1 cellular context compared by ENCODE assay signal in the genomic region with DNA sequence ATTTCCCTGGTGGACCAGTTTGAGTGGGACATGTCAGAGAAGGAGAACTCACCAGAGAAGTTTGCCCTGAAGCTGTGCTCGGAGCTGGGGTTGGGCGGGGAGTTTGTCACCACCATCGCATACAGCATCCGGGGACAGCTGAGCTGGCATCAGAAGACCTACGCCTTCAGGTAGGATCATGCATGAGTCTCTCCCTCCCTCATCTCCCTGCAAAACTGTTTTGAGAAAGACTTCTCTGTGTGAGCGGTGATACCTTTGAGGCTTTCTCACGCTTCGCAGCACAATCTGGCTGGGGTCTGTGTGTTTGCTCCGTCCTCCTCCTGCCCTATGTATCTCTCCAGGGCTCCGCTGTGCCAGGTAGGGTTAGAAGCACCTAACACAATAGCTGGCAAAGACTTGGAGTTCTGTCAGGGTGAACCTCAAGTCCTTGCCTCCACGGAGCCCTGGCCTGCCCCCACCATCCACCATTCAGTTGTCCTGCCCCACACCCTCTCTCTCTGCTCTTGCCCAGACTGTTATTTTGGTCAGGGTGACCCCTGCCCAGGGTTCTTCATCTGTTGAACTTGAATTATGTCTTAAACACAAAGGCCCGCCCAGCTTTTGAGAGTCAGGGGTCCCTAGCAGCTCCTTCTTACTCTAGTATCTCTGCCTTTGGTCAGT.
TF ChIP-seq lines count a peak whose summit lies in the region.

No MANE protein-coding gene starts in this region.

TF ChIP-seq in HCT116, 20 proteins besides CTCF, POLR2A, EP300 and RAD21 (continued from another document):
- no peak for TF ChIP-seq REST (IDR thresholded peaks at IDR 0.05; ENCODE audit: low read depth)
